In genomic region chr3:128442070-128442469, GRCh38 we compare ENCODE assay signal across 1 cellular context.
TF ChIP-seq lines count a peak whose summit lies in the region.

No MANE protein-coding gene starts in this region.

TF ChIP-seq in HepG2, 621 proteins besides CTCF, POLR2A, EP300 and RAD21:
- no peak for TF ChIP-seq ZBTB34 (CRISPR knock-in tag; IDR thresholded peaks at IDR 0.05)
- TF ChIP-seq CREB1 (IDR thresholded peaks at IDR 0.05) = no peak
- TF ChIP-seq CREB1 (CRISPR knock-in tag; IDR thresholded peaks at IDR 0.05) = no peak
- no peak for TF ChIP-seq KDM4B (CRISPR knock-in tag; IDR thresholded peaks at IDR 0.05)
- no peak for TF ChIP-seq ZIK1 (CRISPR knock-in tag; IDR thresholded peaks at IDR 0.05; ENCODE audit: borderline replicate concordance, low read depth)
- TF ChIP-seq MXD4 (CRISPR knock-in tag; IDR thresholded peaks at IDR 0.05) = no peak
- TF ChIP-seq ZNF431 (CRISPR knock-in tag; IDR thresholded peaks at IDR 0.05; ENCODE audit: borderline replicate concordance, low read depth) = no peak
- TF ChIP-seq HBP1 (CRISPR knock-in tag; IDR thresholded peaks at IDR 0.05; ENCODE audit: low read depth) = no peak
- TF ChIP-seq NRL (CRISPR knock-in tag; IDR thresholded peaks at IDR 0.05; ENCODE audit: borderline replicate concordance) = no peak
- no peak for TF ChIP-seq NCOA1 (CRISPR knock-in tag; IDR thresholded peaks at IDR 0.05)
- TF ChIP-seq ZNF580 (CRISPR knock-in tag; IDR thresholded peaks at IDR 0.05; ENCODE audit: borderline replicate concordance, low read depth) = no peak
- no peak for TF ChIP-seq NFRKB (IDR thresholded peaks at IDR 0.05)
- TF ChIP-seq PREB (CRISPR knock-in tag; IDR thresholded peaks at IDR 0.05) = no peak
- no peak for TF ChIP-seq ZNF274 (CRISPR knock-in tag; IDR thresholded peaks at IDR 0.05)
- no peak for TF ChIP-seq RXRA (CRISPR knock-in tag; IDR thresholded peaks at IDR 0.05)
- TF ChIP-seq ZNF10 (CRISPR knock-in tag; IDR thresholded peaks at IDR 0.05; ENCODE audit: borderline replicate concordance, low read depth) = no peak
- TF ChIP-seq ZBTB3 (CRISPR knock-in tag; IDR thresholded peaks at IDR 0.05; ENCODE audit: borderline replicate concordance, low read depth) = no peak
- TF ChIP-seq ZNF552 (CRISPR knock-in tag; IDR thresholded peaks at IDR 0.05; ENCODE audit: borderline replicate concordance) = no peak
